In genomic region chr1:109802901-109803561, GRCh38 we compare ENCODE assay signal across 9 cellular contexts. TPM values are rescaled to one million over a fixed set of nuclear protein-coding genes. Genes with fewer than 3 reads are reported as not detected.
DNase-seq lines count a peak whose midpoint lies in the region; ATAC-seq lines count a peak whose summit lies in the region.
"Had no signal": no experiment of that assay in that cellular context is flagged by ENCODE, and none has a peak within 500 bp of the region (broad histone marks: within the 10 kb centered on the region; RNA-seq: fewer than 3 reads in every experiment).

No MANE protein-coding gene starts in this region.

- DNase-seq in NCI-H2196 (lab: John Stamatoyannopoulos, UW; ENCODE audit: unreplicated experiment) = peak; percentile 20
- no peak for DNase-seq in NCI-H2196 treated with DMSO at 0.1 percent for 48 hours (lab: John Stamatoyannopoulos, UW; ENCODE audit: unreplicated experiment)
- peak in 34 of 58 donors; percentile 25 to 79 (median 50) for DNase-seq in anterior cingulate cortex (lab: John Stamatoyannopoulos, UW)
- peak; percentile 52 for DNase-seq in islet precursor cell
- DNase-seq in mucosa of gallbladder (ENCODE audit: low spot score) = no peak
- no peak for DNase-seq in NCI-H82 treated with DMSO at 0.1 percent for 48 hours (lab: John Stamatoyannopoulos, UW; ENCODE audit: unreplicated experiment)
- DNase-seq: 8988T had no signal

- H3K27me3 ChIP-seq in stomach smooth muscle (ENCODE audit: control insufficient read depth in 1 of 2, insufficient read depth in 2 of 2, low read length in 2 of 2) = no peaks in the 10 kb centered on the region

- no peaks in the 10 kb centered on the region for H3K9me3 ChIP-seq in stomach smooth muscle (ENCODE audit: control insufficient read depth in 2 of 2, low read length in 2 of 2)

- no peaks in the 10 kb centered on the region for H3K36me3 ChIP-seq in stomach smooth muscle (ENCODE audit: control insufficient read depth in 2 of 2, insufficient read depth in 2 of 2, low read length in 2 of 2)

- H3K27ac ChIP-seq in stomach smooth muscle (ENCODE audit: low read length) = peak overlapping the region; percentile 75

- H3K4me1 ChIP-seq in stomach smooth muscle (ENCODE audit: control insufficient read depth, insufficient read depth, low read length) = peaks cover 37% of the 10 kb centered on the region

- H3K4me3 ChIP-seq in stomach smooth muscle (ENCODE audit: low read length in 2 of 2) = no peak overlapping the region

- no peak for ATAC-seq in GM21576 (IDR thresholded peaks at IDR 0.05; ENCODE audit: unreplicated experiment)

- peak overlapping the region; percentile 36 to 47 for H3K9ac ChIP-seq in stomach smooth muscle (ENCODE audit: low read length in 2 of 2)

RNA-seq across cellular contexts. Expression of gene EPS8L3, which starts 39.3 kb away (rescaled TPM):
- total RNA-seq in mucosa of gallbladder = 459 TPM

Comparison
In these comparisons a context has a peak if more than half of its experiments do, and no peak if none do; other contexts are left out.
1. DNase-seq: peak in NCI-H2196 (single experiment), anterior cingulate cortex (34 of 58) and islet precursor cell (single experiment); none in NCI-H2196 treated with DMSO at 0.1 percent for 48 hours (single experiment), mucosa of gallbladder (single experiment) and NCI-H82 treated with DMSO at 0.1 percent for 48 hours (single experiment).